1 cellular context compared by ENCODE assay signal in genomic region chr4:41135761-41136160, GRCh38.
TF ChIP-seq lines count a peak whose summit lies in the region.

No MANE protein-coding gene starts in this region.

TF ChIP-seq in HepG2, 621 proteins besides CTCF, POLR2A, EP300 and RAD21 (continued from another document):
- TF ChIP-seq, protein P1, sequence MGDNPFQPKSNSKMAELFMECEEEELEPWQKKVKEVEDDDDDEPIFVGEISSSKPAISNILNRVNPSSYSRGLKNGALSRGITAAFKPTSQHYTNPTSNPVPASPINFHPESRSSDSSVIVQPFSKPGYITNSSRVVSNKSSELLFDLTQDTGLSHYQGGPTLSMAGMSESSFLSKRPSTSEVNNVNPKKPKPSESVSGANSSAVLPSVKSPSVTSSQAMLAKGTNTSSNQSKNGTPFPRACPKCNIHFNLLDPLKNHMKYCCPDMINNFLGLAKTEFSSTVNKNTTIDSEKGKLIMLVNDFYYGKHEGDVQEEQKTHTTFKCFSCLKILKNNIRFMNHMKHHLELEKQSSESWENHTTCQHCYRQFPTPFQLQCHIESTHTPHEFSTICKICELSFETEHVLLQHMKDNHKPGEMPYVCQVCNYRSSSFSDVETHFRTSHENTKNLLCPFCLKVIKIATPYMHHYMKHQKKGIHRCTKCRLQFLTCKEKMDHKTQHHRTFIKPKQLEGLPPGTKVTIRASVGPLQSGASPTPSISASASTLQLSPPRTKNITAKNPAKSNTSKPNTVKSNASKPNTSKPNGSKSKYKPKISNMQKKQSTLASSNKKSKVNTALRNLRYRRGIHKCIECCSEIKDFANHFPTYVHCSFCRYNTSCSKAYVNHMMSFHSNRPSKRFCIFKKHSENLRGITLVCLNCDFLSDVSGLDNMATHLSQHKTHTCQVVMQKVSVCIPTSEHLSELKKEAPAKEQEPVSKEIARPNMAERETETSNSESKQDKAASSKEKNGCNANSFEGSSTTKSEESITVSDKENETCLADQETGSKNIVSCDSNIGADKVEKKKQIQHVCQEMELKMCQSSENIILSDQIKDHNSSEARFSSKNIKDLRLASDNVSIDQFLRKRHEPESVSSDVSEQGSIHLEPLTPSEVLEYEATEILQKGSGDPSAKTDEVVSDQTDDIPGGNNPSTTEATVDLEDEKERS (CRISPR knock-in tag; IDR thresholded peaks at IDR 0.05), result no peak
- TF ChIP-seq ZNF280B (CRISPR knock-in tag; IDR thresholded peaks at IDR 0.05; ENCODE audit: borderline replicate concordance) (no peak), CSRNP2 (CRISPR knock-in tag; conservative IDR thresholded peaks at IDR 0.05; ENCODE audit: low read depth) (no peak), DZIP1 (CRISPR knock-in tag; IDR thresholded peaks at IDR 0.05) (no peak), ZNF275 (CRISPR knock-in tag; IDR thresholded peaks at IDR 0.05; ENCODE audit: borderline replicate concordance) (no peak)
- TF ChIP-seq, protein P2, sequence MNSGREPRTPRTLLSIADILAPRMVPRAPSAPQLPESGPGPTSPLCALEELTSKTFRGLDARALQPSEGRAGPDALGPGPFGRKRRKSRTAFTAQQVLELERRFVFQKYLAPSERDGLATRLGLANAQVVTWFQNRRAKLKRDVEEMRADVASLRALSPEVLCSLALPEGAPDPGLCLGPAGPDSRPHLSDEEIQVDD (CRISPR knock-in tag; IDR thresholded peaks at IDR 0.05; ENCODE audit: borderline replicate concordance), result no peak
